Comparison of ENCODE assay signal across 1 cellular context in the genomic region with DNA sequence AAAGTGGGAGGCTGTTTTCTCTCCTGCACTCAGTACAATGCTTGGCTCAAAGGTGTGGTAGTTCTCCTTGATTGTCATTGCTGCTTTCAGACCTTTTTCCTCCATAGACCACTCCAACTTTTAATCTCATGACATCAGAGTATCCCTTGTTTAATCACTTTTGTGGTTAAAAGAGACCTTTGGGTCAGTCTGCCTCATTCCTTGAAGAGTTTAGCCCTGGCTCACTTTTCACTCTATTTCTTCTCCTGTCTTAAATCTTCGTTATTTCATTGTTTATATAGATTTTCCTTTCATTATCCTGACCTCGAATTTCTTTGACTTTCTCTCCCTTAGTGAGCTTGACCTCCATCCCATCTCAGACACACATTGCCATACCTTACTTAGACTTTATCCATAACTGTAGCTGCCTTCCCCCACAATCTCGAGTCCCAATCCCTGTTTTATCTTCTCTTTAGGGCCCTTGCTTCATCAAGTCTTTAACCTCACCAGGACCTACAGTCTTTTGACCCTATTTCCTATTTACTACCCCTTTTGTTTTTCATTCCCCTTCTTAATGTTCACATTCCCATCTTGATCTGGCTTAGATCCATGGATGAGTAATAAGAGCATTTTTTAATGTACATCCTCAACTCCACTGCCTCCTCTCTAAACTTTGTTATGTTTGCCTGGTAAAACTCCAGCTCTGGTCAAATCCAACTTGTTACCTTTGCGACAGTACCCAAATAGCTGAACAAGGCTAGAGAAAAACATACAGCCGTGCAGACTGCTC.
TF ChIP-seq lines count a peak whose summit lies in the region.

No MANE protein-coding gene starts in this region.

TF ChIP-seq in GM12878, 131 proteins besides CTCF, POLR2A, EP300 and RAD21:
- TF ChIP-seq RUNX3 (IDR thresholded peaks at IDR 0.05; ENCODE audit: low read length) (peak; percentile 16; the same call in 1 of the 2 replicates), EED (IDR thresholded peaks at IDR 0.05; ENCODE audit: low read depth) (no peak)
- TF ChIP-seq, protein P1, sequence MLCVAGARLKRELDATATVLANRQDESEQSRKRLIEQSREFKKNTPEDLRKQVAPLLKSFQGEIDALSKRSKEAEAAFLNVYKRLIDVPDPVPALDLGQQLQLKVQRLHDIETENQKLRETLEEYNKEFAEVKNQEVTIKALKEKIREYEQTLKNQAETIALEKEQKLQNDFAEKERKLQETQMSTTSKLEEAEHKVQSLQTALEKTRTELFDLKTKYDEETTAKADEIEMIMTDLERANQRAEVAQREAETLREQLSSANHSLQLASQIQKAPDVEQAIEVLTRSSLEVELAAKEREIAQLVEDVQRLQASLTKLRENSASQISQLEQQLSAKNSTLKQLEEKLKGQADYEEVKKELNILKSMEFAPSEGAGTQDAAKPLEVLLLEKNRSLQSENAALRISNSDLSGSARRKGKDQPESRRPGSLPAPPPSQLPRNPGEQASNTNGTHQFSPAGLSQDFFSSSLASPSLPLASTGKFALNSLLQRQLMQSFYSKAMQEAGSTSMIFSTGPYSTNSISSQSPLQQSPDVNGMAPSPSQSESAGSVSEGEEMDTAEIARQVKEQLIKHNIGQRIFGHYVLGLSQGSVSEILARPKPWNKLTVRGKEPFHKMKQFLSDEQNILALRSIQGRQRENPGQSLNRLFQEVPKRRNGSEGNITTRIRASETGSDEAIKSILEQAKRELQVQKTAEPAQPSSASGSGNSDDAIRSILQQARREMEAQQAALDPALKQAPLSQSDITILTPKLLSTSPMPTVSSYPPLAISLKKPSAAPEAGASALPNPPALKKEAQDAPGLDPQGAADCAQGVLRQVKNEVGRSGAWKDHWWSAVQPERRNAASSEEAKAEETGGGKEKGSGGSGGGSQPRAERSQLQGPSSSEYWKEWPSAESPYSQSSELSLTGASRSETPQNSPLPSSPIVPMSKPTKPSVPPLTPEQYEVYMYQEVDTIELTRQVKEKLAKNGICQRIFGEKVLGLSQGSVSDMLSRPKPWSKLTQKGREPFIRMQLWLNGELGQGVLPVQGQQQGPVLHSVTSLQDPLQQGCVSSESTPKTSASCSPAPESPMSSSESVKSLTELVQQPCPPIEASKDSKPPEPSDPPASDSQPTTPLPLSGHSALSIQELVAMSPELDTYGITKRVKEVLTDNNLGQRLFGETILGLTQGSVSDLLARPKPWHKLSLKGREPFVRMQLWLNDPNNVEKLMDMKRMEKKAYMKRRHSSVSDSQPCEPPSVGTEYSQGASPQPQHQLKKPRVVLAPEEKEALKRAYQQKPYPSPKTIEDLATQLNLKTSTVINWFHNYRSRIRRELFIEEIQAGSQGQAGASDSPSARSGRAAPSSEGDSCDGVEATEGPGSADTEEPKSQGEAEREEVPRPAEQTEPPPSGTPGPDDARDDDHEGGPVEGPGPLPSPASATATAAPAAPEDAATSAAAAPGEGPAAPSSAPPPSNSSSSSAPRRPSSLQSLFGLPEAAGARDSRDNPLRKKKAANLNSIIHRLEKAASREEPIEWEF (IDR thresholded peaks at IDR 0.05; ENCODE audit: insufficient replicate concordance, low read depth, low read length), result no peak
